1 cellular context compared by ENCODE assay signal in genomic region chr12:132144115-132145071, GRCh38.
TF ChIP-seq lines count a peak whose summit lies in the region.

Gene DDX51 (minus strand): TSS chr12:132144319. CDS start chr12:132144296, 23 bp downstream.
Gene NOC4L (plus strand): TSS chr12:132144457. CDS start chr12:132144489, 32 bp downstream.

TF ChIP-seq in GM12878, 131 proteins besides CTCF, POLR2A, EP300 and RAD21 (continued from another document and continues in another):
- TF ChIP-seq CUX1 (IDR thresholded peaks at IDR 0.05; ENCODE audit: insufficient replicate concordance, low read depth, low read length) (no peak), ELK1 (IDR thresholded peaks at IDR 0.05; ENCODE audit: low read depth, low read length) (peak; percentile 71), IRF4 (IDR thresholded peaks at IDR 0.05; ENCODE audit: low read depth, low read length) (0 out of 2 replicates have a peak, but pooled peaks have one; percentile 49), NBN (IDR thresholded peaks at IDR 0.05) (peak; percentile 100), SREBF1 (IDR thresholded peaks at IDR 0.05; ENCODE audit: low read length) (no peak), USF2 (IDR thresholded peaks at IDR 0.05; ENCODE audit: borderline replicate concordance, low read depth, low read length) (no peak), REST (IDR thresholded peaks at IDR 0.05; ENCODE audit: low read depth, low read length) (peak; percentile 40; the same call in 1 of the 2 replicates), ESRRA (IDR thresholded peaks at IDR 0.05; ENCODE audit: low read length) (0 out of 2 replicates have a peak, but pooled peaks have one; percentile 58), TAF1 (IDR thresholded peaks at IDR 0.05; ENCODE audit: borderline replicate concordance, low read depth, low read length) (peak; percentile 80), POU2F2 (IDR thresholded peaks at IDR 0.05; ENCODE audit: borderline replicate concordance, low read depth, low read length) (no peak; the same call in 1 of the 3 replicates), POLR2AphosphoS2 (IDR thresholded peaks at IDR 0.05; ENCODE audit: low read depth, low read length) (peak; percentile 72), CBX5 (IDR thresholded peaks at IDR 0.05; ENCODE audit: low read depth) (no peak), SREBF2 (IDR thresholded peaks at IDR 0.05; ENCODE audit: low read length) (no peak), NRF1 (conservative IDR thresholded peaks at IDR 0.05; ENCODE audit: low read depth, low read length) (no peak), DPF2 (IDR thresholded peaks at IDR 0.05) (peak; percentile 69), NKRF (conservative IDR thresholded peaks at IDR 0.05) (peak; percentile 95), ZBTB33 (IDR thresholded peaks at IDR 0.05) (0 out of 2 replicates have a peak, but pooled peaks have one; percentile 18), BCLAF1 (IDR thresholded peaks at IDR 0.05) (0 out of 2 replicates have a peak, but pooled peaks have one; percentile 28), GABPA (IDR thresholded peaks at IDR 0.05; ENCODE audit: low read depth) (no peak), PBX3 (IDR thresholded peaks at IDR 0.05; ENCODE audit: insufficient replicate concordance, low read depth, low read length) (peak; percentile 11), SUZ12 (IDR thresholded peaks at IDR 0.05; ENCODE audit: unreplicated experiment) (no peak), BRCA1 (IDR thresholded peaks at IDR 0.05; ENCODE audit: low read depth, low read length) (peak; percentile 68; the same call in 1 of the 2 replicates), NR2F1 (conservative IDR thresholded peaks at IDR 0.05) (peak; percentile 43; the same call in 1 of the 2 replicates), CBFB (IDR thresholded peaks at IDR 0.05; ENCODE audit: low read depth) (peak; percentile 71; the same call in 1 of the 2 replicates), CEBPB (IDR thresholded peaks at IDR 0.05; ENCODE audit: borderline replicate concordance in 1 of 2, low read depth in 2 of 2, low read length in 2 of 2) (no peak), EGR1 (IDR thresholded peaks at IDR 0.05; ENCODE audit: borderline replicate concordance in 1 of 2, low read depth in 2 of 2, low read length in 2 of 2) (peak; percentile 54 to 80; a peak in 2 of 3 replicates), MLLT1 (IDR thresholded peaks at IDR 0.05) (no peak), HDAC6 (IDR thresholded peaks at IDR 0.05; ENCODE audit: unreplicated experiment) (no peak), POLR2AphosphoS5 (IDR thresholded peaks at IDR 0.05; ENCODE audit: low read length) (peak; percentile 77), PKNOX1 (IDR thresholded peaks at IDR 0.05) (0 out of 2 replicates have a peak, but pooled peaks have one; percentile 17), RAD51 (IDR thresholded peaks at IDR 0.05) (no peak), STAT1 (conservative IDR thresholded peaks at IDR 0.05) (peak; percentile 95), JUND (IDR thresholded peaks at IDR 0.05; ENCODE audit: low read depth, low read length) (peak; percentile 58; the same call in 1 of the 2 replicates), SMC3 (IDR thresholded peaks at IDR 0.05; ENCODE audit: borderline replicate concordance, low read length) (no peak)
